Comparison of ENCODE assay signal across 9 cellular contexts in the genomic region with DNA sequence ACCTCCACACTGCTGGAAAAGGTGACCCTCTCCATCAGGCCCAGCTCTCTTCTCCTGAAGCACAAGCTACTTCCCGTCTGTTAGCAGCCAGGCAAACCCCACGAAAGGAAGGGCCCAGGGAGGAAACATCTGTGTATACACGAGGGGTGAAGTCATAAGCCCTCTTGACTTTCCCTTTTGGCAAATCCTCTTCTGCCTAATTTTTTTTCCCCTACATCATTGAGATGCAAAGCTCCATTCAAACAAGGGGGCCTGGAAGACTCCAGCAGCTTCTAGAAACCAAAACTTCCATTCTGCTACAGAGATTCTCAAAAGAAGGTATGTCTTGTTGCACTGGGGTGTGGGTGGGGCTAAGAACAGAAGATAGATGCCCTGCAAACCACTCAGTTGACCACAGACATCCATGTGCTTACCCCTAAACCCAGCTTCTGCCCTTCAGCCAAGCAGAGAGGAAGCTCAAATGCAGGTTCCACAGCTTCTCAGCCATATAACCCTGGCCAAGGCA.
DNase-seq lines count a peak whose midpoint lies in the region; ATAC-seq and FAIRE-seq lines count a peak whose summit lies in the region.
"Had no signal": no experiment of that assay in that cellular context is flagged by ENCODE, and none has a peak within 500 bp of the region (broad histone marks: within the 10 kb centered on the region; RNA-seq: fewer than 3 reads in every experiment).

No MANE protein-coding gene starts in this region.

- H3K4me3 ChIP-seq in Karpas-422 (ENCODE audit: low read length) (peak overlapping the region; percentile 75), aorta (ENCODE audit: low read length in 2 of 2) (no peak overlapping the region)

- H4K20me1 ChIP-seq in Karpas-422 (ENCODE audit: insufficient read depth, low read depth, low read length): peaks cover 17% of the 10 kb centered on the region

- peak overlapping the region; percentile 81 for H3K9ac ChIP-seq in Karpas-422 (ENCODE audit: low read length)

- H3K27ac ChIP-seq in Karpas-422 (ENCODE audit: low read length): peak overlapping the region; percentile 94
- no peak overlapping the region for H3K27ac ChIP-seq in aorta (ENCODE audit: low read depth in 1 of 2, low read length in 2 of 2)

- H3K9me3 Mint-ChIP-seq in activated naive CD8-positive, alpha-beta T cell treated with anti-CD3 and anti-CD28 coated beads, Interleukin-2, amount 50 U/mL, for 24 hours: no peaks in the 10 kb centered on the region
- H3K9me3 Mint-ChIP-seq in activated naive CD8-positive, alpha-beta T cell treated with anti-CD3 and anti-CD28 coated beads for 36 hours: no peaks in the 10 kb centered on the region

- peak overlapping the region; percentile 59 for H3K27ac Mint-ChIP-seq in activated naive CD8-positive, alpha-beta T cell treated with anti-CD3 and anti-CD28 coated beads, Interleukin-2, amount 50 U/mL, for 24 hours
- H3K27ac Mint-ChIP-seq in activated naive CD8-positive, alpha-beta T cell treated with anti-CD3 and anti-CD28 coated beads for 36 hours: no peak overlapping the region

- H3K36me3 ChIP-seq in Karpas-422 (ENCODE audit: insufficient read depth, low read length): peaks cover 13% of the 10 kb centered on the region; the same call in 1 of the 2 replicates
- no peaks in the 10 kb centered on the region for H3K36me3 ChIP-seq in aorta (ENCODE audit: control insufficient read depth in 1 of 2, insufficient read depth in 2 of 2, low read length in 1 of 2)

- H3K27me3 ChIP-seq in Karpas-422 (ENCODE audit: low read length) (no peaks in the 10 kb centered on the region), aorta (ENCODE audit: control insufficient read depth in 1 of 2, insufficient read depth in 2 of 2, low read length in 1 of 2) (peaks cover 0 to 1% of the 10 kb centered on the region in 2 donors)

- peak; percentile 13 for ATAC-seq in activated naive CD8-positive, alpha-beta T cell treated with anti-CD3 and anti-CD28 coated beads, Interleukin-2, amount 50 U/mL, for 24 hours
- ATAC-seq in aorta (ENCODE audit: low FRiP score): peak; percentile 58

- FAIRE-seq in RCC 7860 (lab: Jason Lieb, UNC): no peak

- peaks cover 39% of the 10 kb centered on the region for H3K4me1 Mint-ChIP-seq in activated naive CD8-positive, alpha-beta T cell treated with anti-CD3 and anti-CD28 coated beads, Interleukin-2, amount 50 U/mL, for 24 hours
- peaks cover 13% of the 10 kb centered on the region for H3K4me1 Mint-ChIP-seq in activated naive CD8-positive, alpha-beta T cell treated with anti-CD3 and anti-CD28 coated beads for 36 hours

- H3K36me3 Mint-ChIP-seq in activated naive CD8-positive, alpha-beta T cell treated with anti-CD3 and anti-CD28 coated beads, Interleukin-2, amount 50 U/mL, for 24 hours (ENCODE audit: low read depth): no peaks in the 10 kb centered on the region
- no peaks in the 10 kb centered on the region for H3K36me3 Mint-ChIP-seq in activated naive CD8-positive, alpha-beta T cell treated with anti-CD3 and anti-CD28 coated beads for 36 hours

- H3K27me3 Mint-ChIP-seq in activated naive CD8-positive, alpha-beta T cell treated with anti-CD3 and anti-CD28 coated beads, Interleukin-2, amount 50 U/mL, for 24 hours: no peaks in the 10 kb centered on the region
- no peaks in the 10 kb centered on the region for H3K27me3 Mint-ChIP-seq in activated naive CD8-positive, alpha-beta T cell treated with anti-CD3 and anti-CD28 coated beads for 36 hours

- peak overlapping the region; percentile 84 for H3K4me2 ChIP-seq in Karpas-422 (ENCODE audit: low read depth, low read length, poor library complexity, severe bottlenecking)

- H3K4me1 ChIP-seq in Karpas-422 (ENCODE audit: low read length): peaks cover 97% of the 10 kb centered on the region
- H3K4me1 ChIP-seq in aorta (ENCODE audit: control insufficient read depth in 1 of 2, insufficient read depth in 2 of 2, low read length in 2 of 2): no peaks in the 10 kb centered on the region

- DNase-seq in activated naive CD8-positive, alpha-beta T cell treated with anti-CD3 and anti-CD28 coated beads, Interleukin-2, amount 50 U/mL, for 24 hours: no peak
- DNase-seq in activated naive CD8-positive, alpha-beta T cell treated with anti-CD3 and anti-CD28 coated beads for 36 hours: no peak
- peak; percentile 95 for DNase-seq in Karpas-422
- peak; percentile 34 for DNase-seq in germinal center (ENCODE audit: low spot score)
- DNase-seq in aorta: peak in 1 of 2 donors; percentile 70
- no peak for DNase-seq in activated CD8-positive, alpha-beta memory T cell treated with anti-CD3 and anti-CD28 coated beads, Interleukin-2, amount 50 U/mL, for 4 hours
- no peak for DNase-seq in activated CD8-positive, alpha-beta memory T cell treated with anti-CD3 and anti-CD28 coated beads, Interleukin-2, amount 50 U/mL, for 48 hours
- DNase-seq in RCC 7860 (ENCODE audit: low spot score): no peak
- DNase-seq: head of caudate nucleus had no signal

- 51 to 60% methylated on average over 3 of the region's 3 CpGs for WGBS in aorta, 2 donors

- no peak overlapping the region for H3K4me3 Mint-ChIP-seq in activated naive CD8-positive, alpha-beta T cell treated with anti-CD3 and anti-CD28 coated beads, Interleukin-2, amount 50 U/mL, for 24 hours
- no peak overlapping the region for H3K4me3 Mint-ChIP-seq in activated naive CD8-positive, alpha-beta T cell treated with anti-CD3 and anti-CD28 coated beads for 36 hours

- H2AFZ ChIP-seq in Karpas-422 (ENCODE audit: low read length): no peak overlapping the region

- no peaks in the 10 kb centered on the region for H3K9me2 ChIP-seq in Karpas-422 (replicated peaks; ENCODE audit: insufficient read depth, low read length)

- intact Hi-C loops in aorta (cut with DNase I): no loop called here

- no peaks in the 10 kb centered on the region for H3K9me3 ChIP-seq in Karpas-422 (ENCODE audit: low read length)
- H3K9me3 ChIP-seq in aorta (ENCODE audit: control insufficient read depth, low read length): peaks cover 1% of the 10 kb centered on the region

- H3K79me2 ChIP-seq in Karpas-422 (ENCODE audit: low read length): peaks cover 62% of the 10 kb centered on the region

Comparison
In these comparisons a context has a peak if more than half of its experiments do, and no peak if none do; other contexts are left out.
1. DNase-seq: peak in Karpas-422 (single experiment) and germinal center (single experiment); none in activated naive CD8-positive, alpha-beta T cell treated with anti-CD3 and anti-CD28 coated beads, Interleukin-2, amount 50 U/mL, for 24 hours (single experiment), activated naive CD8-positive, alpha-beta T cell treated with anti-CD3 and anti-CD28 coated beads for 36 hours (single experiment), activated CD8-positive, alpha-beta memory T cell treated with anti-CD3 and anti-CD28 coated beads, Interleukin-2, amount 50 U/mL, for 4 hours (single experiment), activated CD8-positive, alpha-beta memory T cell treated with anti-CD3 and anti-CD28 coated beads, Interleukin-2, amount 50 U/mL, for 48 hours (single experiment) and RCC 7860 (single experiment).